8 cellular contexts compared by ENCODE assay signal in genomic region chr21:37366488-37367300, GRCh38.
A peak's percentile ranks its signal among the peaks of the same experiment; 100 is the strongest.
DNase-seq lines count a peak whose midpoint lies in the region; ATAC-seq lines count a peak whose summit lies in the region.

DYRK1A (plus strand) TSS chr21:37366773; CDS start chr21:37420375, 53,602 bp downstream.

- no peaks in the 10 kb centered on the region for H3K9me3 ChIP-seq in BLaER1 treated with 17β-estradiol and CSF1 and Interleukin-3, amounts not matched to agents 10 nM and 100 nM (replicated peaks in 1 of 11)

- H3K27ac ChIP-seq in BLaER1 treated with 17β-estradiol and CSF1 and Interleukin-3, amounts not matched to agents 10 nM and 100 nM: peak within 1 kb of the TSS; percentile 100

- H3K4me3 ChIP-seq in BLaER1 treated with 17β-estradiol and CSF1 and Interleukin-3, amounts not matched to agents 10 nM and 100 nM: peak within 1 kb of the TSS; percentile 92 to 100 (median 99)

- H3K4me2 ChIP-seq in BLaER1 treated with 17β-estradiol and CSF1 and Interleukin-3, amounts not matched to agents 10 nM and 100 nM: peak within 1 kb of the TSS; percentile 70 to 97 (median 90)

- H4K20me1 ChIP-seq in BLaER1 treated with 17β-estradiol and CSF1 and Interleukin-3, amounts not matched to agents 10 nM and 100 nM: peaks cover 0 to 45% (median 40%) of the 10 kb centered on the region in 11 experiments; a peak in 20 of 22 replicates

- no peaks in the 10 kb centered on the region for H3K36me3 ChIP-seq in BLaER1 treated with 17β-estradiol and CSF1 and Interleukin-3, amounts not matched to agents 10 nM and 100 nM

- DNase-seq in NCI-H748 (lab: John Stamatoyannopoulos, UW; ENCODE audit: unreplicated experiment) (peak; percentile 99), dedifferentiated amniotic fluid mesenchymal stem cell (ENCODE audit: extremely low spot score) (peak; percentile 99), left kidney (ENCODE audit: low read depth, low spot score) (peak; percentile 100)
- DNase-seq in activated CD4-positive, alpha-beta T cell treated with anti-CD3 and anti-CD28 coated beads, Interleukin-2, amount 50 U/mL, for 1 hour: peak; percentile 98
- DNase-seq in stimulated activated CD4-positive, alpha-beta T cell treated with anti-CD3 and anti-CD28 coated beads, Interleukin-2, amount 100 ng/mL, for 24 hours: peak; percentile 96 to 98

- H3K27me3 ChIP-seq in BLaER1 treated with 17β-estradiol and CSF1 and Interleukin-3, amounts not matched to agents 10 nM and 100 nM: no peaks in the 10 kb centered on the region

- peak; percentile 65 for ATAC-seq in GM19351 (IDR thresholded peaks at IDR 0.05; ENCODE audit: unreplicated experiment)
- peak; percentile 63 for ATAC-seq in HG03521 (IDR thresholded peaks at IDR 0.05; ENCODE audit: unreplicated experiment)

- H3K4me1 ChIP-seq in BLaER1 treated with 17β-estradiol and CSF1 and Interleukin-3, amounts not matched to agents 10 nM and 100 nM: peaks cover 24 to 44% (median 37%) of the 10 kb centered on the region in 10 experiments

- H3K9ac ChIP-seq in BLaER1 treated with 17β-estradiol and CSF1 and Interleukin-3, amounts not matched to agents 10 nM and 100 nM: peak within 1 kb of the TSS; percentile 100

Comparison
In these comparisons a context has a peak if more than half of its experiments do, and no peak if none do; other contexts are left out.
1. Peak in every context shown above with its lines: DNase-seq, ATAC-seq, H3K4me3 ChIP-seq and H3K27ac ChIP-seq.